ENCODE assay signal across 35 cellular contexts in the genomic region with DNA sequence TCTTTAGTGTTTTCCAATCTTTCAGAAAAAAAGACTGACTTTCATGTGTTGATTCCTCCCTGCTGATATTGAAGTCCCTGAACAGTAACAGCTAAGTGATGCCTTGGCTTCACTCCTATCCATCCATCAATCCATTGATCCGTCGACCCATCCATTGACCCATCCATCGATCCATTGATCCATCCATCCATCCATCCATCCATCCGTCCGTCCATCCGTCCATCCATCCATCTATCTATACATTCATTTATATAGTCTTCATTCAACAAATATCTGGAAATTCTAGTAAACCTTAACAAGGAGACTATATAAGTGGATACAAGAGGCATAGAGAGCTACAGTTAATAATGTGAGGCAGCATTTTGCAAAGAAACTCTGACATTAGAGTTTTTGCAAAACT.
"Had no signal": no experiment of that assay in that cellular context is flagged by ENCODE, and none has a peak within 500 bp of the region (broad histone marks: within the 10 kb centered on the region; RNA-seq: fewer than 3 reads in every experiment).

No MANE protein-coding gene starts in this region.

- H3K4me2 ChIP-seq: KMS-11 had no signal

- H3K9me3 ChIP-seq: MG63 had no signal

- H3K27me3 ChIP-seq: MG63 had no signal

- H3K27ac ChIP-seq: KMS-11 had no signal

- DNase-seq: Karpas-422, Kasumi-1, MG63, MM.1S, MV-4-11, NCI-H1048, NCI-H1092, NCI-H1092 treated with DMSO at 0.1 percent for 48 hours, NCI-H1105, NCI-H1105 treated with DMSO at 0.1 percent for 48 hours, NCI-H1417, NCI-H1417 treated with DMSO at 0.1 percent for 48 hours, NCI-H1436 treated with DMSO at 0.1 percent for 48 hours, NCI-H146, NCI-H1694, NCI-H1694 treated with DMSO at 0.1 percent for 48 hours, NCI-H187, NCI-H187 treated with DMSO at 0.1 percent for 48 hours, NCI-H1930, NCI-H2029, NCI-H2029 treated with DMSO at 0.1 percent for 48 hours, NCI-H2081, NCI-H2081 treated with DMSO at 0.1 percent for 48 hours, NCI-H2171, NCI-H2171 treated with DMSO at 0.1 percent for 48 hours, NCI-H2227 treated with DMSO at 0.1 percent for 48 hours, NCI-H226, NCI-H345, NCI-H446, NCI-H446 treated with DMSO at 0.1 percent for 48 hours, NCI-H510A, NCI-H510A treated with DMSO at 0.1 percent for 48 hours, NCI-H524, NCI-H524 treated with DMSO at 0.1 percent for 48 hours had no signal

- H3K9ac ChIP-seq: KMS-11 had no signal

- H3K4me3 ChIP-seq: MG63 had no signal

- H3K36me3 ChIP-seq: MG63 had no signal
